Comparison of ENCODE assay signal across 10 cellular contexts in the genomic region with DNA sequence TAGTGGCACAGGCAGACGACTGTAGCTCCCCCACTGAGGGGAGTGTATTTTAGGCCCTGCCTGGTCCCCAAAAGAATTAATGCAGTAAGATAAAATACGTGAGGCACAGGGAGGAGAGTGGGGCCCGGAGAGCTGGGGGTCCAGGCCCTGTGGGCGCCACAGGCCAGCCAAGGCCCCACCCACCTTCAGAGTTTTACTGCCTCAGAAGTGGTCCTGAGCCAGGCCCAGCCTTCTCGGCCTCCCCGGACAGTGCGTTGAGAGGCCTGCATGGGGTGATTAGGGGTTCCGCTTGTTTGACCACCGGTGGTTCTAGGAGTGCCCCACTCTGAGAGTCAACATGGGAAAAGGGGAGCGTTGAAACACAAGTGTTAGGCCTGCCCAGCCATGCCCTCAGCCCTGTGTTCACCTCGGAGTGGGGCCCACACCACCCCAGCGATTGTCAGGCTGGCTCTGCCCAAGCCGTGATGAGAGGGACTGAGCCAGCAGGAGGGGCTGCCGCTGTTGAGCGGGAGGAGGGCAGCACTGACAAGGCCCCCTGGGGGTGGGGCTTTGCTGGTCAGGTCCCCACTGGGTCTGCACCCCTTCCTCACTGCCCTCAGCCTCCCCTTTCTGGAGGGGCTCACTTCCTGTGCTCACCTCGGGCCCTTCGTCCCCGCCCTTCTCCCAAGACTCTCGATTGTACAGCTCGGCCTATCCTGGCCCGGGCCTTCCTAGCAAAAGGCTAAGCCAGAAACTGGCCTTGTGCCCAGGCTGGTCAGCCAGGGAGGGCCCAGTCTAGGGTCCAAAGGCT. TPM values are rescaled to one million over a fixed set of nuclear protein-coding genes. Genes with fewer than 3 reads are reported as not detected.
DNase-seq lines count a peak whose midpoint lies in the region; ATAC-seq and TF ChIP-seq lines count a peak whose summit lies in the region.
"Had no signal": no experiment of that assay in that cellular context is flagged by ENCODE, and none has a peak within 500 bp of the region (broad histone marks: within the 10 kb centered on the region; RNA-seq: fewer than 3 reads in every experiment).

No MANE protein-coding gene starts in this region.

- H3K4me1 ChIP-seq in SJCRH30 (peaks cover 1% of the 10 kb centered on the region; the same call in 1 of the 2 replicates), left lung (peaks cover 24 to 58% of the 10 kb centered on the region in 2 donors)

- no peaks in the 10 kb centered on the region for H3K9me3 ChIP-seq in SJCRH30 (replicated peaks)
- no peaks in the 10 kb centered on the region for H3K9me3 ChIP-seq in left lung

- peak overlapping the region; percentile 52 for H3K27ac Mint-ChIP-seq in stimulated activated effector memory CD8-positive, alpha-beta T cell treated with anti-CD3 and anti-CD28 coated beads, Interleukin-12 subunit alpha, Interleukin-12 subunit beta, amount 100 ng/mL, for 72 hours

- H3K36me3 ChIP-seq in H7 (replicated peaks; ENCODE audit: control insufficient read depth, insufficient read depth, low read length) = peaks cover 10% of the 10 kb centered on the region
- no peaks in the 10 kb centered on the region for H3K36me3 ChIP-seq in SJCRH30
- peaks cover 0 to 5% of the 10 kb centered on the region in 2 donors for H3K36me3 ChIP-seq in left lung

- H3K9me3 Mint-ChIP-seq in stimulated activated effector memory CD8-positive, alpha-beta T cell treated with anti-CD3 and anti-CD28 coated beads, Interleukin-12 subunit alpha, Interleukin-12 subunit beta, amount 100 ng/mL, for 72 hours = no peaks in the 10 kb centered on the region

- no peak overlapping the region for H3K4me3 Mint-ChIP-seq in stimulated activated effector memory CD8-positive, alpha-beta T cell treated with anti-CD3 and anti-CD28 coated beads, Interleukin-12 subunit alpha, Interleukin-12 subunit beta, amount 100 ng/mL, for 72 hours

- no peak overlapping the region for H3K4me3 ChIP-seq in H7 (ENCODE audit: insufficient read depth, low read depth, low read length)
- no peak overlapping the region for H3K4me3 ChIP-seq in SJCRH30
- H3K4me3 ChIP-seq in left lung = no peak overlapping the region

- DNase-seq in H7 = peak; percentile 82
- DNase-seq in cerebellar cortex (ENCODE audit: low spot score) = peak; percentile 54
- DNase-seq in stimulated activated effector memory CD8-positive, alpha-beta T cell treated with anti-CD3 and anti-CD28 coated beads, Interleukin-12 subunit alpha, Interleukin-12 subunit beta, amount 100 ng/mL, for 72 hours (ENCODE audit: low spot score in 2 of 2) = no peak
- no peak for DNase-seq in SJCRH30
- DNase-seq in DMS79 (lab: John Stamatoyannopoulos, UW) = no peak
- DNase-seq in left lung = no peak
- DNase-seq in hippocampal formation (lab: John Stamatoyannopoulos, UW) = no peak
- DNase-seq: cerebellar nuclear complex, DMS153 had no signal

- intact Hi-C loops in left lung (cut with DNase I) = no loop called here

- peaks cover 7% of the 10 kb centered on the region for H3K36me3 Mint-ChIP-seq in stimulated activated effector memory CD8-positive, alpha-beta T cell treated with anti-CD3 and anti-CD28 coated beads, Interleukin-12 subunit alpha, Interleukin-12 subunit beta, amount 100 ng/mL, for 72 hours

- no peak for ATAC-seq in stimulated activated effector memory CD8-positive, alpha-beta T cell treated with anti-CD3 and anti-CD28 coated beads, Interleukin-12 subunit alpha, Interleukin-12 subunit beta, amount 100 ng/mL, for 72 hours
- ATAC-seq in left lung = no peak

- no peaks in the 10 kb centered on the region for H3K27me3 ChIP-seq in H7 (ENCODE audit: control insufficient read depth, insufficient read depth, low read length)
- H3K27me3 ChIP-seq in layer of hippocampus (ENCODE audit: control insufficient read depth, insufficient read depth, low read length) = no peaks in the 10 kb centered on the region
- no peaks in the 10 kb centered on the region for H3K27me3 ChIP-seq in SJCRH30
- H3K27me3 ChIP-seq in left lung = peaks cover 5 to 29% of the 10 kb centered on the region in 2 donors

- no peak for TF ChIP-seq CTCF in left lung (IDR thresholded peaks at IDR 0.05)

- H3K27ac ChIP-seq in layer of hippocampus (ENCODE audit: low read depth, low read length) (peak overlapping the region; percentile 80), SJCRH30 (no peak overlapping the region), left lung (peak overlapping the region in 1 of 2 donors; percentile 23)

- peaks cover 10% of the 10 kb centered on the region for H3K4me1 Mint-ChIP-seq in stimulated activated effector memory CD8-positive, alpha-beta T cell treated with anti-CD3 and anti-CD28 coated beads, Interleukin-12 subunit alpha, Interleukin-12 subunit beta, amount 100 ng/mL, for 72 hours

RNA-seq across cellular contexts. Expression of gene CKB, which starts 4.8 kb away (rescaled TPM):
- total RNA-seq in H7 (2014; rRNA removed; shearing (Covaris generic)) = 282 and 412 TPM in 2 replicates
- 66.4 and 84.4 TPM in 2 replicates for total RNA-seq in SJCRH30 (2014; rRNA removed; shearing (Covaris generic))
- 100 to 1,000 TPM; 129 to 272 TPM for total RNA-seq in left lung

RNA-seq across cellular contexts. Expression of gene TRMT61A, which starts 11.2 kb away (rescaled TPM):
- total RNA-seq in H7 (2014; rRNA removed; shearing (Covaris generic)) = 13.4 and 14.1 TPM in 2 replicates
- total RNA-seq in SJCRH30 (2014; rRNA removed; shearing (Covaris generic)) = 18.1 and 18.7 TPM in 2 replicates
- 10 to 100 TPM in 1 of 2 donors, 1 to 10 TPM in 1; 8.6 to 12.6 TPM for total RNA-seq in left lung

RNA-seq across cellular contexts. Expression of gene BAG5, which starts 44.6 kb away (rescaled TPM):
- 16.6 and 17.7 TPM in 2 replicates for total RNA-seq in H7 (2014; rRNA removed; shearing (Covaris generic))
- total RNA-seq in SJCRH30 (2014; rRNA removed; shearing (Covaris generic)) = 43.7 and 45.9 TPM in 2 replicates
- total RNA-seq in left lung = 10 to 100 TPM; 22.7 to 26.3 TPM

RNA-seq across cellular contexts. Expression of gene COA8, which starts 44.9 kb away (rescaled TPM):
- total RNA-seq in H7 (2014; rRNA removed; shearing (Covaris generic)) = 15.8 and 17.4 TPM in 2 replicates
- total RNA-seq in SJCRH30 (2014; rRNA removed; shearing (Covaris generic)) = 43.0 and 47.2 TPM in 2 replicates
- total RNA-seq in left lung = 10 to 100 TPM; 35.1 to 35.6 TPM

Comparison
In these comparisons a context has a peak if more than half of its experiments do, and no peak if none do; other contexts are left out.
1. DNase-seq: peak in H7 (single experiment) and cerebellar cortex (single experiment); none in stimulated activated effector memory CD8-positive, alpha-beta T cell treated with anti-CD3 and anti-CD28 coated beads, Interleukin-12 subunit alpha, Interleukin-12 subunit beta, amount 100 ng/mL, for 72 hours (0 of 2), SJCRH30 (0 of 2), DMS79 (single experiment), left lung (0 of 2) and hippocampal formation (0 of 2).